9 cellular contexts compared by ENCODE assay signal in the genomic region with DNA sequence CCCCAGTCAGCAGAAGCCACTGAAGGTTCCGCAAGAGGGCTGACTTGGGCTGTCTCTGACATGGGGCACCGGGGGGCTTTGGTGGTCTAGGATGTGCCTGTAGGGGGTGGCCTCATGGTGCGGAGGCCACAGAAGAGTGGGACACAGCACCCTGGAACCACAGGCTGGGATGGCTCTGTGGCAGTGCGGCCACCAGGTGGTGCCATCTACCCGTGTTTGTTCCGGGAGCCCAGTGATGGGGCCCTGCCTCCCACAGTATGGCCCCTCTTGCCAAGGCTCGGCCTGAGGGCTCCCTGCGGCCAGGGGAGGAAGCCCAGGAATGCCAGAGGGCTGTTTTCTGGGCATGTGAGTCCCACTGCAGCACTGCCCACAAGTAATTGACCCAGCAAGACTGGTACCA. TPM values are rescaled to one million over a fixed set of nuclear protein-coding genes. Genes with fewer than 3 reads are reported as not detected.
A peak's percentile ranks its signal among the peaks of the same experiment; 100 is the strongest.
DNase-seq lines count a peak whose midpoint lies in the region; ATAC-seq and TF ChIP-seq lines count a peak whose summit lies in the region.
"Not testable (repeated sequence)": the region's sequence is repeated elsewhere in the genome, so short reads cannot be mapped to it uniquely, and the experiment has no call there.
"Had no signal": no experiment of that assay in that cellular context is flagged by ENCODE, and none has a peak within 500 bp of the region (broad histone marks: within the 10 kb centered on the region; RNA-seq: fewer than 3 reads in every experiment).

No MANE protein-coding gene starts in this region.

- not testable (repeated sequence) for H3K36me3 Mint-ChIP-seq in T-cell; central memory CD8-positive, alpha-beta T cell (ENCODE audit: insufficient read depth)

- H3K27me3 Mint-ChIP-seq in T-cell; central memory CD8-positive, alpha-beta T cell: not testable (repeated sequence)

- POLR2A ChIA-PET in T-cell (lab: Charles Lee) = not testable (repeated sequence)

- H3K36me3 ChIP-seq in lung (ENCODE audit: control insufficient read depth in 2 of 2, insufficient read depth in 2 of 2, low read length in 2 of 2); upper lobe of right lung: not testable (repeated sequence)

- H3K27me3 ChIP-seq in lung (ENCODE audit: control insufficient read depth, insufficient read depth); upper lobe of right lung: not testable (repeated sequence)

- not testable (repeated sequence) for H3K4me1 ChIP-seq in lung (ENCODE audit: control insufficient read depth in 2 of 2, insufficient read depth in 2 of 2, low read length in 2 of 2); upper lobe of right lung

- DNase-seq in T-cell; central memory CD8-positive, alpha-beta T cell (ENCODE audit: low spot score in 2 of 2); lung (ENCODE audit: low spot score); upper lobe of right lung: not testable (repeated sequence)

- intact Hi-C loops in upper lobe of right lung (cut with DNase I) = not testable (repeated sequence)

- WGBS in lung, 2 donors = no CpG with 5 or more reads among the region's 8 CpGs

- H3K4me1 Mint-ChIP-seq in T-cell; central memory CD8-positive, alpha-beta T cell: not testable (repeated sequence)

- H3K4me3 Mint-ChIP-seq in T-cell; central memory CD8-positive, alpha-beta T cell: not testable (repeated sequence)

- not testable (repeated sequence) for H3K27ac Mint-ChIP-seq in T-cell; central memory CD8-positive, alpha-beta T cell (ENCODE audit: low read depth)

- CTCF ChIA-PET in T-cell (lab: Charles Lee) = not testable (repeated sequence)

- H3K9me3 Mint-ChIP-seq in T-cell; central memory CD8-positive, alpha-beta T cell: not testable (repeated sequence)

- ATAC-seq in GM18907 (IDR thresholded peaks at IDR 0.05; ENCODE audit: unreplicated experiment) = peak; percentile 84
- ATAC-seq in GM21390 (IDR thresholded peaks at IDR 0.05; ENCODE audit: unreplicated experiment) = peak; percentile 85
- ATAC-seq in HG02759 (IDR thresholded peaks at IDR 0.05; ENCODE audit: unreplicated experiment) = peak; percentile 83
- ATAC-seq in HG03175 (IDR thresholded peaks at IDR 0.05; ENCODE audit: unreplicated experiment) = peak; percentile 92
- ATAC-seq in T-cell (replicated peaks in 1 of 4) = peak; percentile 78 to 89 (median 86)
- ATAC-seq in central memory CD8-positive, alpha-beta T cell (replicated peaks; ENCODE audit: extremely low read depth, poor library complexity, severe bottlenecking) = peak; percentile 54
- ATAC-seq in lung (ENCODE audit: insufficient read depth, low FRiP score) = peak; percentile 84
- peak; percentile 95 for ATAC-seq in upper lobe of right lung

- not testable (repeated sequence) for H3K4me3 ChIP-seq in lung, upper lobe of right lung

- TF ChIP-seq CTCF in lung (IDR thresholded peaks at IDR 0.05; ENCODE audit: control extremely low read depth, extremely low read depth); upper lobe of right lung (IDR thresholded peaks at IDR 0.05): not testable (repeated sequence)

- H3K27ac ChIP-seq in lung (ENCODE audit: low read depth in 1 of 2, low read length in 1 of 2); upper lobe of right lung: not testable (repeated sequence)

- H3K9me3 ChIP-seq in lung (ENCODE audit: control insufficient read depth in 2 of 2, insufficient read depth in 1 of 2, low read length in 1 of 2); upper lobe of right lung: not testable (repeated sequence)

RNA-seq across cellular contexts. Expression of a gene that starts 40.0 kb away (rescaled TPM):
- 1 to 10 TPM; 2.3 to 4.2 (median 3.8) TPM for total RNA-seq in T-cell
- 1 to 10 TPM; 3.9 to 5.2 TPM for total RNA-seq in lung
- polyA plus RNA-seq in lung = 1 to 10 TPM in 1 of 2 donors, under 1 TPM in 1; 0.55 to 10.0 TPM
- total RNA-seq in upper lobe of right lung = 2.7 TPM
- total RNA-seq: ascending aorta had no signal
